Comparison of ENCODE assay signal across 8 cellular contexts in genomic region chr6:32954983-32955802, GRCh38. TPM values are rescaled to one million over a fixed set of nuclear protein-coding genes. Genes with fewer than 3 reads are reported as not detected.
DNase-seq lines count a peak whose midpoint lies in the region; ATAC-seq and TF ChIP-seq lines count a peak whose summit lies in the region.

No MANE protein-coding gene starts in this region.

- H2AFZ ChIP-seq in SK-N-SH (ENCODE audit: low read depth), result no peak overlapping the region
- H2AFZ ChIP-seq in hepatocyte, result no peak overlapping the region

- no peak for TF ChIP-seq EP300 in SK-N-SH (IDR thresholded peaks at IDR 0.05; ENCODE audit: borderline replicate concordance in 1 of 2, low read depth in 1 of 2, low read length in 1 of 2)

- peak; percentile 61 for TF ChIP-seq CTCF in 22Rv1 (IDR thresholded peaks at IDR 0.05)
- TF ChIP-seq CTCF in GM10266 (IDR thresholded peaks at IDR 0.05; ENCODE audit: control insufficient read depth, insufficient read depth, low read depth, missing control alignments), result peak; percentile 73
- TF ChIP-seq CTCF in SK-N-SH (IDR thresholded peaks at IDR 0.05), result peak; percentile 43
- TF ChIP-seq CTCF in hepatocyte (IDR thresholded peaks at IDR 0.05; ENCODE audit: poor library complexity), result peak; percentile 35

- H3K4me1 ChIP-seq in SK-N-SH (ENCODE audit: control insufficient read depth in 1 of 2, insufficient read depth in 2 of 2, low read depth in 1 of 2, low read length in 1 of 2), result peaks cover 0 to 6% of the 10 kb centered on the region in 2 experiments; a peak in 1 of 4 replicates
- no peaks in the 10 kb centered on the region for H3K4me1 ChIP-seq in hepatocyte (ENCODE audit: insufficient read depth)

- H3K9me2 ChIP-seq in SK-N-SH (no peaks in the 10 kb centered on the region), hepatocyte (replicated peaks; ENCODE audit: insufficient read depth) (no peaks in the 10 kb centered on the region)

- H4K20me1 ChIP-seq in SK-N-SH (ENCODE audit: insufficient read depth) (no peaks in the 10 kb centered on the region), hepatocyte (ENCODE audit: insufficient read depth, poor library complexity, severe bottlenecking) (no peaks in the 10 kb centered on the region)

- H3K27ac ChIP-seq in 22Rv1 (no peak overlapping the region), SK-N-SH (ENCODE audit: low read depth in 2 of 2, low read length in 1 of 2) (no peak overlapping the region), hepatocyte (no peak overlapping the region)

- H3K36me3 ChIP-seq in SK-N-SH (replicated peaks in 1 of 2; ENCODE audit: control insufficient read depth in 1 of 2, insufficient read depth in 2 of 2, low read length in 1 of 2) (no peaks in the 10 kb centered on the region), hepatocyte (replicated peaks; ENCODE audit: insufficient read depth, low read depth) (no peaks in the 10 kb centered on the region)

- no peak; the same call in 1 of the 2 replicates for TF ChIP-seq RAD21 in SK-N-SH (IDR thresholded peaks at IDR 0.05; ENCODE audit: low read length)

- H3F3A ChIP-seq in SK-N-SH (replicated peaks; ENCODE audit: insufficient read depth), result no peaks in the 10 kb centered on the region

- H3K9me3 ChIP-seq in SK-N-SH (peaks cover 4% of the 10 kb centered on the region; the same call in 1 of the 2 replicates), hepatocyte (ENCODE audit: low read depth) (no peaks in the 10 kb centered on the region)

- POLR2A ChIA-PET in SK-N-SH (lab: Yijun Ruan, JAX), result no interaction called here

- H3K4me2 ChIP-seq in SK-N-SH (no peak overlapping the region), hepatocyte (no peak overlapping the region)

- no peak overlapping the region for H3K4me3 ChIP-seq in SK-N-SH (ENCODE audit: low read depth in 2 of 2, low read length in 1 of 2)
- H3K4me3 ChIP-seq in hepatocyte, result no peak overlapping the region

- WGBS in SK-N-SH (ENCODE audit: low lambda C conversion rate), result 33% methylated on average over 3 of the region's 3 CpGs
- WGBS in hepatocyte (ENCODE audit: low lambda C conversion rate, missing lambda C conversion rate), result 33% methylated on average over 3 of the region's 3 CpGs

- CTCF ChIA-PET in SK-N-SH (lab: Yijun Ruan, JAX), result interaction anchor here (0.7 to 10.8 kb wide), 11 partner anchors 14 to 363 kb away, joined by 3 to 187 read pairs (median 11); partner anchors contain the start of genes BRD2, HLA-DMB and TAP2

- DNase-seq in GM10266 (ENCODE audit: extremely low spot score), result no peak
- DNase-seq in SK-N-SH, result no peak
- peak; percentile 39 for DNase-seq in hepatocyte (ENCODE audit: low spot score)
- no peak for DNase-seq in T1000 (lab: John Stamatoyannopoulos, UW)
- DNase-seq in SIG-M5 (lab: John Stamatoyannopoulos, UW), result no peak
- DNase-seq in NCI-H1092 (lab: John Stamatoyannopoulos, UW), result no peak

- no peak for ATAC-seq in GM21723 (IDR thresholded peaks at IDR 0.05; ENCODE audit: unreplicated experiment)

- no peaks in the 10 kb centered on the region for H3K79me2 ChIP-seq in SK-N-SH (ENCODE audit: insufficient read depth)
- H3K79me2 ChIP-seq in hepatocyte, result no peaks in the 10 kb centered on the region

- H3K27me3 ChIP-seq in SK-N-SH (ENCODE audit: insufficient read depth) (no peaks in the 10 kb centered on the region), hepatocyte (no peaks in the 10 kb centered on the region)

- no peak overlapping the region for H3K9ac ChIP-seq in SK-N-SH

TF ChIP-seq in SK-N-SH, 30 proteins besides CTCF, POLR2A, EP300 and RAD21 (continues in another document):
- no peak for TF ChIP-seq TAF1 (IDR thresholded peaks at IDR 0.05; ENCODE audit: borderline replicate concordance, low read depth, low read length)
- TF ChIP-seq FOSL2 (IDR thresholded peaks at IDR 0.05; ENCODE audit: borderline replicate concordance, low read depth), result no peak
- TF ChIP-seq, protein P1, sequence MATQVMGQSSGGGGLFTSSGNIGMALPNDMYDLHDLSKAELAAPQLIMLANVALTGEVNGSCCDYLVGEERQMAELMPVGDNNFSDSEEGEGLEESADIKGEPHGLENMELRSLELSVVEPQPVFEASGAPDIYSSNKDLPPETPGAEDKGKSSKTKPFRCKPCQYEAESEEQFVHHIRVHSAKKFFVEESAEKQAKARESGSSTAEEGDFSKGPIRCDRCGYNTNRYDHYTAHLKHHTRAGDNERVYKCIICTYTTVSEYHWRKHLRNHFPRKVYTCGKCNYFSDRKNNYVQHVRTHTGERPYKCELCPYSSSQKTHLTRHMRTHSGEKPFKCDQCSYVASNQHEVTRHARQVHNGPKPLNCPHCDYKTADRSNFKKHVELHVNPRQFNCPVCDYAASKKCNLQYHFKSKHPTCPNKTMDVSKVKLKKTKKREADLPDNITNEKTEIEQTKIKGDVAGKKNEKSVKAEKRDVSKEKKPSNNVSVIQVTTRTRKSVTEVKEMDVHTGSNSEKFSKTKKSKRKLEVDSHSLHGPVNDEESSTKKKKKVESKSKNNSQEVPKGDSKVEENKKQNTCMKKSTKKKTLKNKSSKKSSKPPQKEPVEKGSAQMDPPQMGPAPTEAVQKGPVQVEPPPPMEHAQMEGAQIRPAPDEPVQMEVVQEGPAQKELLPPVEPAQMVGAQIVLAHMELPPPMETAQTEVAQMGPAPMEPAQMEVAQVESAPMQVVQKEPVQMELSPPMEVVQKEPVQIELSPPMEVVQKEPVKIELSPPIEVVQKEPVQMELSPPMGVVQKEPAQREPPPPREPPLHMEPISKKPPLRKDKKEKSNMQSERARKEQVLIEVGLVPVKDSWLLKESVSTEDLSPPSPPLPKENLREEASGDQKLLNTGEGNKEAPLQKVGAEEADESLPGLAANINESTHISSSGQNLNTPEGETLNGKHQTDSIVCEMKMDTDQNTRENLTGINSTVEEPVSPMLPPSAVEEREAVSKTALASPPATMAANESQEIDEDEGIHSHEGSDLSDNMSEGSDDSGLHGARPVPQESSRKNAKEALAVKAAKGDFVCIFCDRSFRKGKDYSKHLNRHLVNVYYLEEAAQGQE (IDR thresholded peaks at IDR 0.05; ENCODE audit: low read depth, low read length), result no peak
- TF ChIP-seq SMC3 (IDR thresholded peaks at IDR 0.05; ENCODE audit: low read depth, low read length), result no peak
- no peak for TF ChIP-seq EZH2phosphoT487 (IDR thresholded peaks at IDR 0.05; ENCODE audit: borderline replicate concordance, low read depth)
- no peak for TF ChIP-seq MXI1 (IDR thresholded peaks at IDR 0.05; ENCODE audit: low read depth, low read length)
- no peak for TF ChIP-seq YY1 (IDR thresholded peaks at IDR 0.05; ENCODE audit: low read depth)
- TF ChIP-seq, protein P2, sequence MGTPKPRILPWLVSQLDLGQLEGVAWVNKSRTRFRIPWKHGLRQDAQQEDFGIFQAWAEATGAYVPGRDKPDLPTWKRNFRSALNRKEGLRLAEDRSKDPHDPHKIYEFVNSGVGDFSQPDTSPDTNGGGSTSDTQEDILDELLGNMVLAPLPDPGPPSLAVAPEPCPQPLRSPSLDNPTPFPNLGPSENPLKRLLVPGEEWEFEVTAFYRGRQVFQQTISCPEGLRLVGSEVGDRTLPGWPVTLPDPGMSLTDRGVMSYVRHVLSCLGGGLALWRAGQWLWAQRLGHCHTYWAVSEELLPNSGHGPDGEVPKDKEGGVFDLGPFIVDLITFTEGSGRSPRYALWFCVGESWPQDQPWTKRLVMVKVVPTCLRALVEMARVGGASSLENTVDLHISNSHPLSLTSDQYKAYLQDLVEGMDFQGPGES (IDR thresholded peaks at IDR 0.05; ENCODE audit: low read depth, low read length), result no peak
- no peak for TF ChIP-seq RFX5 (IDR thresholded peaks at IDR 0.05; ENCODE audit: low read length)
- TF ChIP-seq TEAD4 (IDR thresholded peaks at IDR 0.05; ENCODE audit: borderline replicate concordance, insufficient read depth), result no peak
- TF ChIP-seq, protein P3, sequence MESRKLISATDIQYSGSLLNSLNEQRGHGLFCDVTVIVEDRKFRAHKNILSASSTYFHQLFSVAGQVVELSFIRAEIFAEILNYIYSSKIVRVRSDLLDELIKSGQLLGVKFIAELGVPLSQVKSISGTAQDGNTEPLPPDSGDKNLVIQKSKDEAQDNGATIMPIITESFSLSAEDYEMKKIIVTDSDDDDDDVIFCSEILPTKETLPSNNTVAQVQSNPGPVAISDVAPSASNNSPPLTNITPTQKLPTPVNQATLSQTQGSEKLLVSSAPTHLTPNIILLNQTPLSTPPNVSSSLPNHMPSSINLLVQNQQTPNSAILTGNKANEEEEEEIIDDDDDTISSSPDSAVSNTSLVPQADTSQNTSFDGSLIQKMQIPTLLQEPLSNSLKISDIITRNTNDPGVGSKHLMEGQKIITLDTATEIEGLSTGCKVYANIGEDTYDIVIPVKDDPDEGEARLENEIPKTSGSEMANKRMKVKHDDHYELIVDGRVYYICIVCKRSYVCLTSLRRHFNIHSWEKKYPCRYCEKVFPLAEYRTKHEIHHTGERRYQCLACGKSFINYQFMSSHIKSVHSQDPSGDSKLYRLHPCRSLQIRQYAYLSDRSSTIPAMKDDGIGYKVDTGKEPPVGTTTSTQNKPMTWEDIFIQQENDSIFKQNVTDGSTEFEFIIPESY (IDR thresholded peaks at IDR 0.05; ENCODE audit: borderline replicate concordance, low read depth), result no peak
- TF ChIP-seq MEF2A (IDR thresholded peaks at IDR 0.05; ENCODE audit: borderline replicate concordance, low read depth), result no peak
- no peak for TF ChIP-seq MAX (IDR thresholded peaks at IDR 0.05; ENCODE audit: low read depth)
- no peak for TF ChIP-seq GABPA (IDR thresholded peaks at IDR 0.05; ENCODE audit: low read depth)

RNA-seq across cellular contexts. Expression of gene HLA-DMA, which starts 2.3 kb away (rescaled TPM):
- polyA plus RNA-seq in SK-N-SH (2012; rRNA removed) (1.2 and 1.5 TPM in 2 replicates), hepatocyte (4.7 and 9.2 TPM in 2 replicates)
- 0.75 and 1.3 TPM in 2 replicates for polyA plus RNA-seq in SK-N-SH (2012; cell fraction: cytosol; rRNA removed)
- polyA plus RNA-seq in SK-N-SH (2012; cell fraction: nucleus; rRNA removed), result 6.5 and 7.7 TPM in 2 replicates
- total RNA-seq in hepatocyte, result 9.0 and 9.5 TPM in 2 replicates

RNA-seq across cellular contexts. Expression of gene BRD2, which starts 13.2 kb away (rescaled TPM):
- polyA plus RNA-seq in SK-N-SH (2012; rRNA removed) (104 and 116 TPM in 2 replicates), hepatocyte (106 and 118 TPM in 2 replicates)
- polyA plus RNA-seq in SK-N-SH (2012; cell fraction: cytosol; rRNA removed), result 87.9 and 91.4 TPM in 2 replicates
- polyA plus RNA-seq in SK-N-SH (2012; cell fraction: nucleus; rRNA removed), result 186 and 280 TPM in 2 replicates
- 132 and 133 TPM in 2 replicates for total RNA-seq in hepatocyte

RNA-seq across cellular contexts. Expression of gene HLA-DMB, which starts 14.4 kb away (rescaled TPM):
- polyA plus RNA-seq in SK-N-SH (2012; rRNA removed) (0.10 TPM in 1 of 2 replicates, not detected in the other), hepatocyte (1.7 TPM in 1 of 2 replicates, not detected in the other)
- polyA plus RNA-seq in SK-N-SH (2012; cell fraction: cytosol; rRNA removed), result 0.03 TPM in 1 of 2 replicates, not detected in the other
- polyA plus RNA-seq in SK-N-SH (2012; cell fraction: nucleus; rRNA removed), result 0.05 and 0.06 TPM in 2 replicates
- 1.00 and 1.0 TPM in 2 replicates for total RNA-seq in hepatocyte

RNA-seq across cellular contexts. Expression of gene HLA-DOA, which starts 54.2 kb away (rescaled TPM):
- polyA plus RNA-seq in SK-N-SH (2012; rRNA removed), result not detected in 2 replicates
- polyA plus RNA-seq in SK-N-SH (2012; cell fraction: cytosol; rRNA removed), result not detected in 2 replicates
- polyA plus RNA-seq in SK-N-SH (2012; cell fraction: nucleus; rRNA removed), result not detected in 2 replicates
- 1.4 and 2.0 TPM in 2 replicates for total RNA-seq in hepatocyte
- 0.79 and 0.83 TPM in 2 replicates for polyA plus RNA-seq in hepatocyte
